Comparison of ENCODE assay signal across 1 cellular context in genomic region chr6:114648847-114649246, GRCh38.
TF ChIP-seq lines count a peak whose summit lies in the region.

No MANE protein-coding gene starts in this region.

TF ChIP-seq in HepG2, 621 proteins besides CTCF, POLR2A, EP300 and RAD21 (continued from another document):
- TF ChIP-seq SNAPC4 (CRISPR knock-in tag; IDR thresholded peaks at IDR 0.05) = no peak
- TF ChIP-seq KLF15 (CRISPR knock-in tag; IDR thresholded peaks at IDR 0.05; ENCODE audit: borderline replicate concordance) = no peak
- TF ChIP-seq ISL2 (CRISPR knock-in tag; IDR thresholded peaks at IDR 0.05) = no peak
- no peak for TF ChIP-seq ZFP41 (CRISPR knock-in tag; IDR thresholded peaks at IDR 0.05; ENCODE audit: borderline replicate concordance)
- TF ChIP-seq THAP9 (CRISPR knock-in tag; IDR thresholded peaks at IDR 0.05; ENCODE audit: borderline replicate concordance) = no peak
